In the genomic region with DNA sequence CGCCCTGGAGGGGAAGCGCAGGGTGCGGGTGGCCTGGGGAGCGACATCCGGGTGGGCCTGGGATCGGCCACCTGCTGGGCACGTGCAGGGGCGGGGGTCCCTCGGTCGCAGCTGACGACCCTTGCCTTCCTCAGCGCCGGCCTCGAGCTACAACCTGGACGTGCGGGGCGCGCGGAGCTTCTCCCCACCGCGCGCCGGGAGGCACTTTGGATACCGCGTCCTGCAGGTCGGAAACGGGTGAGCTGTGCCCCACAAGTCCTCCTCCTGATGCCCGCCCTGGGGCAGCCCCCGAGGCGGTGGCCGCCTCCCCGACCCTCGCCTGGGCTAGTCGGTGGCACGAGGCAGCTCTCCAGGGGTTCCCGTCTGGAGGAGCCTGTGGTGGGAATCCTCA, we compare ENCODE assay signal across 1 cellular context.
TF ChIP-seq lines count a peak whose summit lies in the region.

No MANE protein-coding gene starts in this region.

TF ChIP-seq in endothelial cell of umbilical vein, 7 proteins besides CTCF, POLR2A, EP300 and RAD21:
- TF ChIP-seq EZH2 (IDR thresholded peaks at IDR 0.05; ENCODE audit: borderline replicate concordance, low read depth, low read length, severe bottlenecking): peak; percentile 64
- no peak for TF ChIP-seq POLR2AphosphoS5 (IDR thresholded peaks at IDR 0.05; ENCODE audit: insufficient read depth, low read depth, low read length)
